ENCODE assay signal across 19 cellular contexts in genomic region chr3:187181454-187182170, GRCh38. TPM values are rescaled to one million over a fixed set of nuclear protein-coding genes. Genes with fewer than 3 reads are reported as not detected.
"Had no signal": no experiment of that assay in that cellular context is flagged by ENCODE, and none has a peak within 500 bp of the region (broad histone marks: within the 10 kb centered on the region; RNA-seq: fewer than 3 reads in every experiment).

No MANE protein-coding gene starts in this region.

- H3K9me3 ChIP-seq: esophagus muscularis mucosa, lower lobe of right lung, transverse colon had no signal

- H3K4me1 ChIP-seq: lower lobe of right lung had no signal

- H3K27me3 ChIP-seq: dorsolateral prefrontal cortex, esophagus muscularis mucosa, transverse colon had no signal

- DNase-seq: activated CD4-positive, alpha-beta T cell treated with anti-CD3 and anti-CD28 coated beads for 1 hour; activated CD4-positive, alpha-beta T cell treated with anti-CD3 and anti-CD28 coated beads, Interleukin-2, amount 50 U/mL, for 4 hours; activated naive CD4-positive, alpha-beta T cell treated with anti-CD3 and anti-CD28 coated beads, Interleukin-2, amount 50 U/mL, for 16 hours; activated T-cell treated with anti-CD3 and anti-CD28 coated beads for 4 hours; dorsolateral prefrontal cortex; hippocampal formation; lower lobe of right lung; stimulated activated CD4-positive, alpha-beta T cell treated with anti-CD3 and anti-CD28 coated beads, Interleukin-12 subunit alpha, Interleukin-12 subunit beta, amount 100 ng/mL, for 4 hours; stimulated activated CD4-positive, alpha-beta T cell treated with anti-CD3 and anti-CD28 coated beads, Interleukin-2, amount 100 ng/mL, for 24 hours; T-helper 1 cell; T1000; transverse colon had no signal

- ATAC-seq: lower lobe of right lung, SK-N-SH treated with all-trans-retinoic acid at 6 μM for 48 hours had no signal

- H3K4me3 ChIP-seq: dorsolateral prefrontal cortex, esophagus muscularis mucosa, lower lobe of right lung, transverse colon had no signal

- H3K27ac ChIP-seq: dorsolateral prefrontal cortex, esophagus muscularis mucosa, lower lobe of right lung, transverse colon had no signal

- H3K36me3 ChIP-seq: esophagus muscularis mucosa, lower lobe of right lung, transverse colon had no signal

RNA-seq across cellular contexts. Expression of gene RTP1, which starts 15.7 kb away (rescaled TPM):
- total RNA-seq: cardiac septum, esophagus muscularis mucosa, glomerular endothelial cell, lower lobe of right lung, renal cortical epithelial cell, subcutaneous adipose tissue, transverse colon had no signal
- polyA plus RNA-seq: adipose tissue had no signal
